Comparison of ENCODE assay signal across 8 cellular contexts in genomic region chr1:25617626-25618432, GRCh38. TPM values are rescaled to one million over a fixed set of nuclear protein-coding genes. Genes with fewer than 3 reads are reported as not detected.
DNase-seq lines count a peak whose midpoint lies in the region; ATAC-seq and TF ChIP-seq lines count a peak whose summit lies in the region.

No MANE protein-coding gene starts in this region.

- WGBS in mammary epithelial cell (ENCODE audit: low coverage, missing lambda C conversion rate), result 52% methylated on average over 15 of the region's 66 CpGs
- WGBS in urinary bladder, result 4% methylated on average over 66 of the region's 66 CpGs

- no peak overlapping the region for H3K4me3 ChIP-seq in Loucy (ENCODE audit: low read length, poor library complexity, severe bottlenecking)
- H3K4me3 ChIP-seq in mammary epithelial cell (replicated peaks in 1 of 3; ENCODE audit: insufficient read depth in 1 of 3, low read depth in 2 of 3, low read length in 3 of 3), result peak overlapping the region in 2 of 3 experiments; percentile 2 to 29
- H3K4me3 ChIP-seq in urinary bladder (ENCODE audit: low read depth, low read length), result peak overlapping the region; percentile 79

- no peak overlapping the region for H2AFZ ChIP-seq in Loucy (ENCODE audit: low read length)
- H2AFZ ChIP-seq in mammary epithelial cell (ENCODE audit: low read depth, low read length), result peak overlapping the region; percentile 74

- intact Hi-C loops in mammary epithelial cell (cut with micrococcal nuclease), result loop anchor here (2.0 kb wide), 2 partner anchors 75 to 127 kb away; partner anchors contain the start of gene LDLRAP1

- no peak for ATAC-seq in HG03196 (IDR thresholded peaks at IDR 0.05; ENCODE audit: unreplicated experiment)

- H3K4me2 ChIP-seq in Loucy (ENCODE audit: low read depth, low read length, poor library complexity, severe bottlenecking), result peak overlapping the region; percentile 26
- peak overlapping the region; percentile 98 for H3K4me2 ChIP-seq in mammary epithelial cell (ENCODE audit: insufficient read depth, low read depth, low read length)

- H3K9ac ChIP-seq in Loucy (ENCODE audit: low read depth, low read length, poor library complexity, severe bottlenecking), result no peak overlapping the region
- H3K9ac ChIP-seq in mammary epithelial cell (ENCODE audit: insufficient read depth, low read length), result no peak overlapping the region

- DNase-seq in AML-193 (lab: John Stamatoyannopoulos, UW) (peak; percentile 9 to 33), mammary epithelial cell (no peak), medulla oblongata (ENCODE audit: extremely low spot score) (peak; percentile 34), KBM-7 (no peak), NCI-H2196 treated with DMSO at 0.1 percent for 48 hours (lab: John Stamatoyannopoulos, UW; ENCODE audit: unreplicated experiment) (no peak)

- no peak for TF ChIP-seq CTCF in Loucy (conservative IDR thresholded peaks at IDR 0.05; ENCODE audit: low read length)
- no peak for TF ChIP-seq CTCF in mammary epithelial cell (conservative IDR thresholded peaks at IDR 0.05 in 1 of 2, IDR thresholded peaks at IDR 0.05 in 1 of 2; ENCODE audit: extremely low read depth in 1 of 2, insufficient read depth in 1 of 2, low read depth in 1 of 2, low read length in 2 of 2)

- no peaks in the 10 kb centered on the region for H3K9me2 ChIP-seq in Loucy (replicated peaks; ENCODE audit: low read depth, low read length)

- H3K4me1 ChIP-seq in Loucy (ENCODE audit: insufficient read depth, low read length, poor library complexity, severe bottlenecking) (peaks cover 8% of the 10 kb centered on the region), mammary epithelial cell (ENCODE audit: insufficient read depth, low read length) (peaks cover 18% of the 10 kb centered on the region), urinary bladder (ENCODE audit: insufficient read depth) (no peaks in the 10 kb centered on the region)

- H3K27me3 ChIP-seq in Loucy (ENCODE audit: insufficient read depth, low read length, poor library complexity, severe bottlenecking) (peaks cover 52% of the 10 kb centered on the region), mammary epithelial cell (ENCODE audit: insufficient read depth, low read length) (peaks cover 29% of the 10 kb centered on the region)

- BruUV-seq in mammary epithelial cell (replicated peaks; lab: Mats Ljungman, UMichigan), result no TSS peak

- CTCF ChIA-PET in mammary epithelial cell (lab: Charles Lee; ENCODE audit: low non-redundant PET), result no interaction called here

- in situ Hi-C loops in mammary epithelial cell (cut with MboI; ENCODE audit: low sequenced_read_pairs in 2 of 2) (no loop called here), KBM-7 (cut with MboI; ENCODE audit: low pct_unique_long_range_greater_than_20kb, low sequenced_read_pairs) (no loop called here)

- dilution Hi-C loops in mammary epithelial cell (cut with HindIII; ENCODE audit: low sequenced_read_pairs), result no loop called here

- H3K27ac ChIP-seq in mammary epithelial cell (ENCODE audit: insufficient read depth, low read depth, low read length) (no peak overlapping the region), urinary bladder (ENCODE audit: low read depth) (peak overlapping the region; percentile 14)

- H3K9me3 ChIP-seq in Loucy (ENCODE audit: insufficient read depth, low read depth, low read length) (no peaks in the 10 kb centered on the region), mammary epithelial cell (replicated peaks; ENCODE audit: insufficient read depth, low read length) (no peaks in the 10 kb centered on the region)

- no peaks in the 10 kb centered on the region for H3F3A ChIP-seq in Loucy (ENCODE audit: low read depth)

- H3K36me3 ChIP-seq in Loucy (ENCODE audit: insufficient read depth, low read length) (no peaks in the 10 kb centered on the region), mammary epithelial cell (ENCODE audit: insufficient read depth, low read length) (no peaks in the 10 kb centered on the region), urinary bladder (ENCODE audit: insufficient read depth) (no peaks in the 10 kb centered on the region)

- H3K79me2 ChIP-seq in Loucy (ENCODE audit: insufficient read depth, low read length), result no peaks in the 10 kb centered on the region
- no peaks in the 10 kb centered on the region for H3K79me2 ChIP-seq in mammary epithelial cell (ENCODE audit: insufficient read depth, low read length)

- H4K20me1 ChIP-seq in Loucy (ENCODE audit: insufficient read depth, low read length, poor library complexity, severe bottlenecking) (no peaks in the 10 kb centered on the region), mammary epithelial cell (ENCODE audit: insufficient read depth, low read length) (no peaks in the 10 kb centered on the region)

RNA-seq across cellular contexts. Expression of gene MAN1C1, which starts 1.2 kb away (rescaled TPM):
- total RNA-seq in mammary epithelial cell, result under 1 TPM; 0.07 to 0.33 TPM
- 0.18 TPM for polyA plus RNA-seq in mammary epithelial cell
- polyA minus RNA-seq in mammary epithelial cell, result not detected
- 18.2 TPM for total RNA-seq in urinary bladder
- polyA plus RNA-seq in urinary bladder, result 26.4 TPM

Comparison
In these comparisons a context has a peak if more than half of its experiments do, and no peak if none do; other contexts are left out.
1. DNase-seq: peak in AML-193 (2 of 2) and medulla oblongata (single experiment); none in mammary epithelial cell (single experiment), KBM-7 (single experiment) and NCI-H2196 treated with DMSO at 0.1 percent for 48 hours (single experiment).
2. RNA of gene MAN1C1, which starts 1.2 kb away (total RNA-seq): 18.2 TPM in urinary bladder (single experiment); 0.07 to 0.33 TPM in mammary epithelial cell; every median in the first group is over 10 times any median in the second.